Comparison of ENCODE assay signal across 8 cellular contexts in the genomic region with DNA sequence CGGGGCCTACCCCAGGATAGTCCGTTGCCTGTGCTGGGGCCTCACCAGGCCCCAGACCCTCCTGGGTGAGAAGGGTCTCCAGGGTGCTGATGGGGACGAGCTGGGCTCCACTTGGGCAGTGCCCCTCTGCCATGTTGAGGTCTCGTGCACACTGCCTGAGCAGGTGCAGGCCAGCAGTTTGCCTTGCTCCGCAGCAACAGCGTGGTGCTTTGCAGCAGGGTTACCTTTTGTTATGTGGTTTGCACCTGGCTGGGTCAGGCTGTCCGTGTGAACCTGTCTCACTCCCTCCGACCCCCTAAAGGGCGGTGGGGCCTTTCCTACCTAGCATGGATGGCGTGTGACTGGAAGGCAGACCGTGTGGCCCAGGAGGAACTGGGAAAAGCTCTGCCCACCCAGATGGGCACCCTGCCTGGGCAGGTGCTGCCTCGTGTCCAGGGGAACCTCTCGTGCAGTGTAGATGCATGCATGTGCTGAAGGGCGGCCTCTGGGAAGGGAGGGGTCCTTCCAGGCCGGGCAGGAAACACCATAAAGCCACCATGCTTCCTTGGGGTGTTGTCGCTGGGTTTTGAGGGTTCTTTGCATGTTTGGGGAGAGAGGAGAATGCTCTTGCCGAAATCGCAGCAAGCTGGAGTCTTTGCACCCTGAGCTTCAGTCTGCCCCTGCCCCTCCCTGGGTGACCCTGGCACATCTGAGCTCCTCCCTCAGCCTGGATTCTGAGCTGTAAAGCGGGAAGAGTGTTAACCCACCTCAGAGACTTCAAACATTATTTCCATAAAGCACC.
DNase-seq lines count a peak whose midpoint lies in the region; ATAC-seq and TF ChIP-seq lines count a peak whose summit lies in the region.

No MANE protein-coding gene starts in this region.

- H4K20me1 ChIP-seq in SK-N-SH (ENCODE audit: insufficient read depth) = peaks cover 75% of the 10 kb centered on the region

- TF ChIP-seq CTCF in SK-N-SH (IDR thresholded peaks at IDR 0.05) = no peak
- TF ChIP-seq CTCF in right atrium auricular region (IDR thresholded peaks at IDR 0.05) = no peak
- no peak for TF ChIP-seq CTCF in suprapubic skin (IDR thresholded peaks at IDR 0.05)
- TF ChIP-seq CTCF in GM13977 (IDR thresholded peaks at IDR 0.05; ENCODE audit: extremely low read depth, insufficient read depth, missing control alignments) = no peak

- in situ Hi-C loops in GM13977 (cut with MboI; ENCODE audit: low pct_unique_long_range_greater_than_20kb, low sequenced_read_pairs, unreplicated experiment) = no loop called here

- H3K9me3 ChIP-seq in SK-N-SH = no peaks in the 10 kb centered on the region
- H3K9me3 ChIP-seq in right atrium auricular region = no peaks in the 10 kb centered on the region
- no peaks in the 10 kb centered on the region for H3K9me3 ChIP-seq in suprapubic skin

- H3K27me3 ChIP-seq in SK-N-SH (ENCODE audit: insufficient read depth) (no peaks in the 10 kb centered on the region), right atrium auricular region (no peaks in the 10 kb centered on the region), suprapubic skin (no peaks in the 10 kb centered on the region)

- POLR2A ChIA-PET in SK-N-SH (lab: Yijun Ruan, JAX) = interaction anchor here (0.5 to 7.6 kb wide), 10 partner anchors 11 to 261 kb away, joined by 3 to 83 read pairs (median 8); a partner anchor contains a TSS

- peaks cover 21% of the 10 kb centered on the region for H3K4me1 Mint-ChIP-seq in activated T-helper 2 cell treated with anti-CD3 and anti-CD28 coated beads, Interferon-gamma antibody, Interleukin-2, Interleukin-4, amounts not matched to agents 10 μg/mL and 5 μg/mL and 100 μg/mL, durations not matched to agents 14 hours and 24 hours and 36 hours (ENCODE audit: low read depth)

- H2AFZ ChIP-seq in SK-N-SH (ENCODE audit: low read depth) = no peak overlapping the region

- peaks cover 34% of the 10 kb centered on the region for H3F3A ChIP-seq in SK-N-SH (replicated peaks; ENCODE audit: insufficient read depth)

- ATAC-seq in SK-N-SH treated with all-trans-retinoic acid at 6 μM for 48 hours (no peak), GM19023 (IDR thresholded peaks at IDR 0.05; ENCODE audit: unreplicated experiment) (no peak)

- H3K36me3 ChIP-seq in SK-N-SH (replicated peaks in 1 of 2; ENCODE audit: control insufficient read depth in 1 of 2, insufficient read depth in 2 of 2, low read length in 1 of 2) (peaks cover 51 to 62% of the 10 kb centered on the region in 2 experiments), right atrium auricular region (no peaks in the 10 kb centered on the region), suprapubic skin (no peaks in the 10 kb centered on the region)

- peaks cover 5% of the 10 kb centered on the region for H3K36me3 Mint-ChIP-seq in activated T-helper 2 cell treated with anti-CD3 and anti-CD28 coated beads, Interferon-gamma antibody, Interleukin-2, Interleukin-4, amounts not matched to agents 10 μg/mL and 5 μg/mL and 100 μg/mL, durations not matched to agents 14 hours and 24 hours and 36 hours (ENCODE audit: low read depth)

- H3K4me3 Mint-ChIP-seq in activated T-helper 2 cell treated with anti-CD3 and anti-CD28 coated beads, Interferon-gamma antibody, Interleukin-2, Interleukin-4, amounts not matched to agents 10 μg/mL and 5 μg/mL and 100 μg/mL, durations not matched to agents 14 hours and 24 hours and 36 hours (ENCODE audit: low read depth) = peak overlapping the region; percentile 23

- TF ChIP-seq POLR2A in suprapubic skin (IDR thresholded peaks at IDR 0.05) = no peak

- H3K79me2 ChIP-seq in SK-N-SH (ENCODE audit: insufficient read depth) = peaks cover 89% of the 10 kb centered on the region

- DNase-seq in SK-N-SH (no peak), right atrium auricular region (ENCODE audit: low spot score) (no peak), suprapubic skin (ENCODE audit: low spot score in 2 of 2) (peak; percentile 62 to 77), GM13977 (ENCODE audit: low spot score) (no peak), cerebellar nuclear complex (lab: John Stamatoyannopoulos, UW) (no peak)
- no peak for DNase-seq in activated T-helper 2 cell treated with anti-CD3 and anti-CD28 coated beads, Interferon-gamma antibody, Interleukin-2, Interleukin-4, amounts not matched to agents 10 μg/mL and 5 μg/mL and 100 μg/mL, durations not matched to agents 14 hours and 24 hours and 36 hours (ENCODE audit: low spot score)

- WGBS in SK-N-SH (ENCODE audit: low lambda C conversion rate) = 1% methylated on average over 14 of the region's 19 CpGs
- WGBS in suprapubic skin = 6% methylated on average over 18 of the region's 19 CpGs

- CTCF ChIA-PET in SK-N-SH (lab: Yijun Ruan, JAX) = interaction anchor here (0.9 to 10.7 kb wide), 7 partner anchors 10 to 80 kb away, joined by 3 to 73 read pairs (median 9); no protein-coding TSS in a partner anchor

- no peak for TF ChIP-seq EP300 in SK-N-SH (IDR thresholded peaks at IDR 0.05; ENCODE audit: borderline replicate concordance in 1 of 2, low read depth in 1 of 2, low read length in 1 of 2)
- no peak for TF ChIP-seq EP300 in suprapubic skin (IDR thresholded peaks at IDR 0.05)

- no peak overlapping the region for H3K27ac Mint-ChIP-seq in activated T-helper 2 cell treated with anti-CD3 and anti-CD28 coated beads, Interferon-gamma antibody, Interleukin-2, Interleukin-4, amounts not matched to agents 10 μg/mL and 5 μg/mL and 100 μg/mL, durations not matched to agents 14 hours and 24 hours and 36 hours

- H3K4me2 ChIP-seq in SK-N-SH = peak overlapping the region; percentile 99

- intact Hi-C loops in activated T-helper 2 cell treated with anti-CD3 and anti-CD28 coated beads, Interferon-gamma antibody, Interleukin-2, Interleukin-4, amounts not matched to agents 10 μg/mL and 5 μg/mL and 100 μg/mL, durations not matched to agents 14 hours and 24 hours and 36 hours (cut with micrococcal nuclease) = loop anchor here (5.0 kb wide), 1 partner anchor 38 kb away; no protein-coding TSS in a partner anchor

- peak overlapping the region; percentile 90 to 92 for H3K4me3 ChIP-seq in SK-N-SH (ENCODE audit: low read depth in 2 of 2, low read length in 1 of 2)
- peak overlapping the region; percentile 69 to 86 for H3K4me3 ChIP-seq in right atrium auricular region
- peak overlapping the region; percentile 79 for H3K4me3 ChIP-seq in suprapubic skin

- no peaks in the 10 kb centered on the region for H3K9me2 ChIP-seq in SK-N-SH

- H3K27ac ChIP-seq in SK-N-SH (ENCODE audit: low read depth in 2 of 2, low read length in 1 of 2) (peak overlapping the region; percentile 96 to 100), right atrium auricular region (peak overlapping the region; percentile 97 to 99), suprapubic skin (peak overlapping the region; percentile 98)

- peaks cover 9 to 46% of the 10 kb centered on the region in 2 experiments; a peak in 2 of 4 replicates for H3K4me1 ChIP-seq in SK-N-SH (ENCODE audit: control insufficient read depth in 1 of 2, insufficient read depth in 2 of 2, low read depth in 1 of 2, low read length in 1 of 2)
- H3K4me1 ChIP-seq in right atrium auricular region = peaks cover 0 to 59% of the 10 kb centered on the region in 2 donors
- H3K4me1 ChIP-seq in suprapubic skin = peaks cover 61% of the 10 kb centered on the region

- no peaks in the 10 kb centered on the region for H3K27me3 Mint-ChIP-seq in activated T-helper 2 cell treated with anti-CD3 and anti-CD28 coated beads, Interferon-gamma antibody, Interleukin-2, Interleukin-4, amounts not matched to agents 10 μg/mL and 5 μg/mL and 100 μg/mL, durations not matched to agents 14 hours and 24 hours and 36 hours (ENCODE audit: low read depth)

- no peaks in the 10 kb centered on the region for H3K9me3 Mint-ChIP-seq in activated T-helper 2 cell treated with anti-CD3 and anti-CD28 coated beads, Interferon-gamma antibody, Interleukin-2, Interleukin-4, amounts not matched to agents 10 μg/mL and 5 μg/mL and 100 μg/mL, durations not matched to agents 14 hours and 24 hours and 36 hours

- H3K9ac ChIP-seq in SK-N-SH = peak overlapping the region; percentile 100

- TF ChIP-seq RAD21 in SK-N-SH (IDR thresholded peaks at IDR 0.05; ENCODE audit: low read length) = no peak

TF ChIP-seq in SK-N-SH, 30 proteins besides CTCF, POLR2A, EP300 and RAD21:
- TF ChIP-seq NFIC (IDR thresholded peaks at IDR 0.05; ENCODE audit: borderline replicate concordance) = no peak
- TF ChIP-seq, protein P1, sequence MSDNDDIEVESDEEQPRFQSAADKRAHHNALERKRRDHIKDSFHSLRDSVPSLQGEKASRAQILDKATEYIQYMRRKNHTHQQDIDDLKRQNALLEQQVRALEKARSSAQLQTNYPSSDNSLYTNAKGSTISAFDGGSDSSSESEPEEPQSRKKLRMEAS (IDR thresholded peaks at IDR 0.05; ENCODE audit: low read depth) = 0 out of 2 replicates have a peak, but pooled peaks have one; percentile 26

TF ChIP-seq in SK-N-SH treated with all-trans-retinoic acid at 6 μM for 48 hours, 23 proteins besides CTCF, POLR2A, EP300 and RAD21 (continues in another document):
- TF ChIP-seq ZC3H10 (CRISPR knock-in tag; IDR thresholded peaks at IDR 0.05) = no peak
- no peak for TF ChIP-seq TCF4 (CRISPR knock-in tag; IDR thresholded peaks at IDR 0.05; ENCODE audit: borderline replicate concordance)
- TF ChIP-seq GLIS3 (CRISPR knock-in tag; IDR thresholded peaks at IDR 0.05) = no peak
- no peak for TF ChIP-seq ZFP3 (CRISPR knock-in tag; IDR thresholded peaks at IDR 0.05)
- TF ChIP-seq OSR1 (CRISPR knock-in tag; IDR thresholded peaks at IDR 0.05) = no peak
- TF ChIP-seq ARNTL (CRISPR knock-in tag; IDR thresholded peaks at IDR 0.05; ENCODE audit: borderline replicate concordance, low read depth) = no peak
- TF ChIP-seq ISL1 (CRISPR knock-in tag; IDR thresholded peaks at IDR 0.05) = no peak
- no peak for TF ChIP-seq ZFP30 (CRISPR knock-in tag; IDR thresholded peaks at IDR 0.05)
- TF ChIP-seq, protein P2, sequence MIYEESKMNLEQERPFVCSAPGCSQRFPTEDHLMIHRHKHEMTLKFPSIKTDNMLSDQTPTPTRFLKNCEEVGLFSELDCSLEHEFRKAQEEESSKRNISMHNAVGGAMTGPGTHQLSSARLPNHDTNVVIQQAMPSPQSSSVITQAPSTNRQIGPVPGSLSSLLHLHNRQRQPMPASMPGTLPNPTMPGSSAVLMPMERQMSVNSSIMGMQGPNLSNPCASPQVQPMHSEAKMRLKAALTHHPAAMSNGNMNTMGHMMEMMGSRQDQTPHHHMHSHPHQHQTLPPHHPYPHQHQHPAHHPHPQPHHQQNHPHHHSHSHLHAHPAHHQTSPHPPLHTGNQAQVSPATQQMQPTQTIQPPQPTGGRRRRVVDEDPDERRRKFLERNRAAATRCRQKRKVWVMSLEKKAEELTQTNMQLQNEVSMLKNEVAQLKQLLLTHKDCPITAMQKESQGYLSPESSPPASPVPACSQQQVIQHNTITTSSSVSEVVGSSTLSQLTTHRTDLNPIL (CRISPR knock-in tag; IDR thresholded peaks at IDR 0.05; ENCODE audit: low read depth) = no peak
- TF ChIP-seq ESRRG (CRISPR knock-in tag; IDR thresholded peaks at IDR 0.05) = no peak
- no peak for TF ChIP-seq TOX (CRISPR knock-in tag; IDR thresholded peaks at IDR 0.05; ENCODE audit: borderline replicate concordance)
- TF ChIP-seq SNAI2 (CRISPR knock-in tag; IDR thresholded peaks at IDR 0.05) = no peak

Comparison
In these comparisons a context has a peak if more than half of its experiments do, and no peak if none do; other contexts are left out.
1. DNase-seq: peak in suprapubic skin (2 of 2); none in SK-N-SH (single experiment), activated T-helper 2 cell treated with anti-CD3 and anti-CD28 coated beads, Interferon-gamma antibody, Interleukin-2, Interleukin-4, amounts not matched to agents 10 μg/mL and 5 μg/mL and 100 μg/mL, durations not matched to agents 14 hours and 24 hours and 36 hours (single experiment), right atrium auricular region (single experiment), GM13977 (single experiment) and cerebellar nuclear complex (0 of 2).
2. Peak in every context shown above with its lines, with median percentiles within 50 percentile points of each other: H3K27ac ChIP-seq and H3K4me3 ChIP-seq.